In genomic region chr5:74762599-74762998, GRCh38 we compare ENCODE assay signal across 10 cellular contexts. TPM values are rescaled to one million over a fixed set of nuclear protein-coding genes. Genes with fewer than 3 reads are reported as not detected.
A peak's percentile ranks its signal among the peaks of the same experiment; 100 is the strongest.
DNase-seq lines count a peak whose midpoint lies in the region; ATAC-seq and TF ChIP-seq lines count a peak whose summit lies in the region.
"Had no signal": no experiment of that assay in that cellular context is flagged by ENCODE, and none has a peak within 500 bp of the region (broad histone marks: within the 10 kb centered on the region; RNA-seq: fewer than 3 reads in every experiment).

No MANE protein-coding gene starts in this region.

- WGBS in GM23248 (ENCODE audit: low coverage in 1 of 2, low lambda C conversion rate in 2 of 2, missing lambda C conversion rate in 2 of 2), 2 experiments, result 85 to 91% methylated on average over 2 of the region's 2 CpGs

- H3K4me2 ChIP-seq in GM23248 (ENCODE audit: unreplicated experiment), result peak overlapping the region; percentile 34

- H3K27ac Mint-ChIP-seq in T-helper 2 cell treated with Interferon-gamma antibody and Interleukin-4, amounts not matched to agents 5 μg/mL and 100 μg/mL, for 36 hours, result no peak overlapping the region
- H3K27ac Mint-ChIP-seq in stimulated activated memory B cell treated with anti-CD40 and anti-IgM and Interleukin-4, amounts not matched to agents 10 μg/mL and 1 μg/mL and 100 μg/mL, for 72 hours, result no peak overlapping the region

- peaks cover 38% of the 10 kb centered on the region for H3K4me1 ChIP-seq in GM23248 (ENCODE audit: insufficient read depth)

- ATAC-seq in stimulated activated memory B cell treated with anti-CD40 and anti-IgM and Interleukin-4, amounts not matched to agents 10 μg/mL and 1 μg/mL and 100 μg/mL, for 72 hours, result no peak

- H3K36me3 ChIP-seq in GM23248 (ENCODE audit: low read depth), result peaks cover 27% of the 10 kb centered on the region

- no peak overlapping the region for H3K4me3 Mint-ChIP-seq in T-helper 2 cell treated with Interferon-gamma antibody and Interleukin-4, amounts not matched to agents 5 μg/mL and 100 μg/mL, for 36 hours
- no peak overlapping the region for H3K4me3 Mint-ChIP-seq in stimulated activated memory B cell treated with anti-CD40 and anti-IgM and Interleukin-4, amounts not matched to agents 10 μg/mL and 1 μg/mL and 100 μg/mL, for 72 hours

- peaks cover 27% of the 10 kb centered on the region for H3F3A ChIP-seq in GM23248 (ENCODE audit: insufficient read depth)

- H3K27ac ChIP-seq in GM23248, result peak overlapping the region; percentile 60
- H3K27ac ChIP-seq: sigmoid colon, thoracic aorta had no signal

- H4K20me1 ChIP-seq in GM23248 (ENCODE audit: insufficient read depth), result no peaks in the 10 kb centered on the region

- peaks cover 24% of the 10 kb centered on the region for H3K36me3 Mint-ChIP-seq in T-helper 2 cell treated with Interferon-gamma antibody and Interleukin-4, amounts not matched to agents 5 μg/mL and 100 μg/mL, for 36 hours (ENCODE audit: low read depth)
- peaks cover 29% of the 10 kb centered on the region for H3K36me3 Mint-ChIP-seq in stimulated activated memory B cell treated with anti-CD40 and anti-IgM and Interleukin-4, amounts not matched to agents 10 μg/mL and 1 μg/mL and 100 μg/mL, for 72 hours

- peak overlapping the region; percentile 11; the same call in 1 of the 2 replicates for H3K9ac ChIP-seq in GM23248

- in situ Hi-C loops in GM23248 (cut with MboI), result no loop called here

- H3K9me2 ChIP-seq in GM23248 (ENCODE audit: insufficient read depth), result no peaks in the 10 kb centered on the region

- H2AFZ ChIP-seq in GM23248, result no peak overlapping the region

- no peaks in the 10 kb centered on the region for H3K27me3 ChIP-seq in GM23248 (replicated peaks; ENCODE audit: insufficient read depth)
- H3K27me3 ChIP-seq: sigmoid colon had no signal

- TF ChIP-seq CTCF in foreskin fibroblast (IDR thresholded peaks at IDR 0.05; ENCODE audit: low read depth, low read length), result no peak

- H3K79me2 ChIP-seq in GM23248 (ENCODE audit: insufficient read depth), result peaks cover 77% of the 10 kb centered on the region

- peak; percentile 47 for DNase-seq in AG08395 (ENCODE audit: low spot score)
- peak; percentile 65 for DNase-seq in GM23248
- DNase-seq in T-helper 2 cell treated with Interferon-gamma antibody and Interleukin-4, amounts not matched to agents 5 μg/mL and 100 μg/mL, for 36 hours (ENCODE audit: low spot score), result peak; percentile 43
- DNase-seq in foreskin fibroblast, result peak; percentile 65 to 81
- DNase-seq in NCI-H2029 treated with DMSO at 0.1 percent for 48 hours (lab: John Stamatoyannopoulos, UW), result no peak
- DNase-seq in NCI-H2107 treated with DMSO at 0.1 percent for 48 hours (lab: John Stamatoyannopoulos, UW; ENCODE audit: unreplicated experiment), result no peak
- no peak for DNase-seq in NCI-H345 (lab: John Stamatoyannopoulos, UW)
- DNase-seq: sigmoid colon had no signal

- no peaks in the 10 kb centered on the region for H3K9me3 Mint-ChIP-seq in T-helper 2 cell treated with Interferon-gamma antibody and Interleukin-4, amounts not matched to agents 5 μg/mL and 100 μg/mL, for 36 hours
- H3K9me3 Mint-ChIP-seq in stimulated activated memory B cell treated with anti-CD40 and anti-IgM and Interleukin-4, amounts not matched to agents 10 μg/mL and 1 μg/mL and 100 μg/mL, for 72 hours, result no peaks in the 10 kb centered on the region

- H3K4me1 Mint-ChIP-seq in T-helper 2 cell treated with Interferon-gamma antibody and Interleukin-4, amounts not matched to agents 5 μg/mL and 100 μg/mL, for 36 hours (ENCODE audit: low read depth), result peaks cover 10% of the 10 kb centered on the region
- H3K4me1 Mint-ChIP-seq in stimulated activated memory B cell treated with anti-CD40 and anti-IgM and Interleukin-4, amounts not matched to agents 10 μg/mL and 1 μg/mL and 100 μg/mL, for 72 hours, result peaks cover 30% of the 10 kb centered on the region

- H3K27me3 Mint-ChIP-seq in T-helper 2 cell treated with Interferon-gamma antibody and Interleukin-4, amounts not matched to agents 5 μg/mL and 100 μg/mL, for 36 hours (ENCODE audit: low read depth), result no peaks in the 10 kb centered on the region
- no peaks in the 10 kb centered on the region for H3K27me3 Mint-ChIP-seq in stimulated activated memory B cell treated with anti-CD40 and anti-IgM and Interleukin-4, amounts not matched to agents 10 μg/mL and 1 μg/mL and 100 μg/mL, for 72 hours

- no peak overlapping the region for H3K4me3 ChIP-seq in GM23248
- no peak overlapping the region for H3K4me3 ChIP-seq in foreskin fibroblast (ENCODE audit: low read depth in 1 of 2, low read length in 2 of 2)
- H3K4me3 ChIP-seq: sigmoid colon, thoracic aorta had no signal

- H3K9me3 ChIP-seq in GM23248 (ENCODE audit: low read depth), result no peaks in the 10 kb centered on the region
- H3K9me3 ChIP-seq: sigmoid colon, thoracic aorta had no signal

RNA-seq across cellular contexts. Expression of gene GFM2, which starts 4.3 kb away (rescaled TPM):
- total RNA-seq in GM23248 (2014; rRNA removed; shearing (Covaris generic)), result 35.9 and 42.2 TPM in 2 replicates
- 21.6 and 23.3 TPM in 2 replicates for polyA plus RNA-seq in GM23248 (2016; fragmentation: Nextera tagmentation; extraction: Ambion mirVana)

RNA-seq across cellular contexts. Expression of gene NSA2, which starts 4.5 kb away (rescaled TPM):
- total RNA-seq in GM23248 (2014; rRNA removed; shearing (Covaris generic)), result 51.9 and 59.3 TPM in 2 replicates
- polyA plus RNA-seq in GM23248 (2016; fragmentation: Nextera tagmentation; extraction: Ambion mirVana), result 53.6 and 55.7 TPM in 2 replicates

Comparison
In these comparisons a context has a peak if more than half of its experiments do, and no peak if none do; other contexts are left out.
1. DNase-seq: peak in AG08395 (single experiment), GM23248 (single experiment), T-helper 2 cell treated with Interferon-gamma antibody and Interleukin-4, amounts not matched to agents 5 μg/mL and 100 μg/mL, for 36 hours (single experiment) and foreskin fibroblast (2 of 2); none in NCI-H2029 treated with DMSO at 0.1 percent for 48 hours (single experiment), NCI-H2107 treated with DMSO at 0.1 percent for 48 hours (single experiment) and NCI-H345 (single experiment).